Comparison of ENCODE assay signal across 21 cellular contexts in the genomic region with DNA sequence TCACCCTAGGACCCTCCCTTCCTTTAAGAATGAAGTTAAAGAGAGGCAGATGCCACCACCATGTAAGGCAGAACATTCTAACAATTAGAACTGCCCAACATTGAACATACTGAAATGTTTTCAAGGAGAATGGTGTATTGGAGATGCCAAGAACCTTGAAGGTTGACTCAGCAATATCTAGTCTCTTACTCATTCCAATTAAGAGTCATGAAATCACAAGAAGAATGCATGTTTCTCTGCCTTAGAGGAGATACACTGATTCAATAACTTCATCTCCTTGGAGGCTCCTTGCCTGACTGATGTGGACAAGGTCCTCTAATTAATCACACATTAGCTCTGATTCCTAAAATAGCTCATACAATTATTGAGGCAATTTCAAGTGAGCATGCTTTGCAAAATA.
"Had no signal": no experiment of that assay in that cellular context is flagged by ENCODE, and none has a peak within 500 bp of the region (broad histone marks: within the 10 kb centered on the region; RNA-seq: fewer than 3 reads in every experiment).

No MANE protein-coding gene starts in this region.

- H3K27me3 Mint-ChIP-seq: activated CD4-positive, alpha-beta memory T cell treated with anti-CD3 and anti-CD28 coated beads for 36 hours; activated CD8-positive, alpha-beta memory T cell treated with anti-CD3 and anti-CD28 coated beads, Interleukin-2, amount 10 ng/mL, durations not matched to agents 7 days and 5 days; activated naive CD8-positive, alpha-beta T cell treated with anti-CD3 and anti-CD28 coated beads, Interleukin-2, amount 50 U/mL, for 24 hours; stimulated activated naive CD8-positive, alpha-beta T cell treated with anti-CD3 and anti-CD28 coated beads, Interleukin-15, amount 100 ng/mL, for 72 hours; T-helper 17 cell; type B pancreatic cell had no signal

- H3K4me1 Mint-ChIP-seq: activated CD4-positive, alpha-beta T cell treated with anti-CD3 and anti-CD28 coated beads for 36 hours; activated CD8-positive, alpha-beta memory T cell treated with anti-CD3 and anti-CD28 coated beads, Interleukin-2, amount 10 ng/mL, durations not matched to agents 7 days and 5 days; activated naive CD8-positive, alpha-beta T cell treated with anti-CD3 and anti-CD28 coated beads, Interleukin-2, amount 50 U/mL, for 24 hours; neural crest cell; stimulated activated naive CD8-positive, alpha-beta T cell treated with anti-CD3 and anti-CD28 coated beads, Interleukin-15, amount 100 ng/mL, for 72 hours; T-helper 17 cell had no signal

- H3K4me3 ChIP-seq: gastroesophageal sphincter, heart right ventricle, lower lobe of right lung, prostate gland, spleen had no signal

- H3K36me3 Mint-ChIP-seq: activated CD4-positive, alpha-beta memory T cell treated with anti-CD3 and anti-CD28 coated beads for 36 hours; activated CD8-positive, alpha-beta memory T cell treated with anti-CD3 and anti-CD28 coated beads, Interleukin-2, amount 10 ng/mL, durations not matched to agents 7 days and 5 days; type B pancreatic cell had no signal

- H3K9me3 ChIP-seq: gastroesophageal sphincter, heart right ventricle, lower lobe of right lung, prostate gland had no signal

- H3K4me3 Mint-ChIP-seq: activated CD4-positive, alpha-beta memory T cell treated with anti-CD3 and anti-CD28 coated beads for 36 hours; activated CD4-positive, alpha-beta T cell treated with anti-CD3 and anti-CD28 coated beads for 36 hours; activated CD8-positive, alpha-beta memory T cell treated with anti-CD3 and anti-CD28 coated beads, Interleukin-2, amount 10 ng/mL, durations not matched to agents 7 days and 5 days; activated naive CD4-positive, alpha-beta T cell treated with anti-CD3 and anti-CD28 coated beads for 36 hours; activated naive CD8-positive, alpha-beta T cell treated with anti-CD3 and anti-CD28 coated beads, Interleukin-2, amount 50 U/mL, for 24 hours; neural crest cell; stimulated activated naive CD8-positive, alpha-beta T cell treated with anti-CD3 and anti-CD28 coated beads, Interleukin-15, amount 100 ng/mL, for 72 hours; T-helper 17 cell; type B pancreatic cell had no signal

- H3K27ac Mint-ChIP-seq: activated CD4-positive, alpha-beta memory T cell treated with anti-CD3 and anti-CD28 coated beads for 36 hours; activated CD4-positive, alpha-beta T cell treated with anti-CD3 and anti-CD28 coated beads for 36 hours; activated CD8-positive, alpha-beta memory T cell treated with anti-CD3 and anti-CD28 coated beads, Interleukin-2, amount 10 ng/mL, durations not matched to agents 7 days and 5 days; activated naive CD4-positive, alpha-beta T cell treated with anti-CD3 and anti-CD28 coated beads for 36 hours; activated naive CD8-positive, alpha-beta T cell treated with anti-CD3 and anti-CD28 coated beads, Interleukin-2, amount 50 U/mL, for 24 hours; activated T-helper 2 cell treated with anti-CD3 and anti-CD28 coated beads, Interferon-gamma antibody, Interleukin-2, Interleukin-4, amounts not matched to agents 10 μg/mL and 5 μg/mL and 100 μg/mL, durations not matched to agents 14 hours and 24 hours and 36 hours; stimulated activated naive CD8-positive, alpha-beta T cell treated with anti-CD3 and anti-CD28 coated beads, Interleukin-15, amount 100 ng/mL, for 72 hours; T-helper 17 cell; type B pancreatic cell had no signal

- DNase-seq: activated CD4-positive, alpha-beta memory T cell treated with anti-CD3 and anti-CD28 coated beads for 36 hours; activated CD4-positive, alpha-beta T cell treated with anti-CD3 and anti-CD28 coated beads for 36 hours; activated CD8-positive, alpha-beta memory T cell treated with anti-CD3 and anti-CD28 coated beads, Interleukin-2, amount 10 ng/mL, durations not matched to agents 7 days and 5 days; activated naive CD4-positive, alpha-beta T cell treated with anti-CD3 and anti-CD28 coated beads for 36 hours; activated naive CD8-positive, alpha-beta T cell treated with anti-CD3 and anti-CD28 coated beads, Interleukin-2, amount 50 U/mL, for 24 hours; activated T-cell treated with anti-CD3 and anti-CD28 coated beads, Interleukin-2, amount 50 U/mL, for 1 hour; central memory CD4-positive, alpha-beta T cell; cortex of kidney; effector memory CD4-positive, alpha-beta T cell; heart right ventricle; left colon; lower lobe of right lung; midbrain; spleen; stimulated activated naive CD8-positive, alpha-beta T cell treated with anti-CD3 and anti-CD28 coated beads, Interleukin-15, amount 100 ng/mL, for 72 hours; T-helper 17 cell had no signal

- H3K4me1 ChIP-seq: gastroesophageal sphincter, heart right ventricle, lower lobe of right lung, prostate gland, spleen had no signal

- H3K36me3 ChIP-seq: gastroesophageal sphincter, heart right ventricle, lower lobe of right lung, prostate gland, spleen had no signal

- H3K9me3 Mint-ChIP-seq: activated CD4-positive, alpha-beta memory T cell treated with anti-CD3 and anti-CD28 coated beads for 36 hours; activated naive CD4-positive, alpha-beta T cell treated with anti-CD3 and anti-CD28 coated beads for 36 hours; activated naive CD8-positive, alpha-beta T cell treated with anti-CD3 and anti-CD28 coated beads, Interleukin-2, amount 50 U/mL, for 24 hours; neural crest cell; type B pancreatic cell had no signal

- H3K27ac ChIP-seq: gastroesophageal sphincter, heart right ventricle, lower lobe of right lung, prostate gland, spleen had no signal
